In genomic region chr13:59461411-59461810, GRCh38 we compare ENCODE assay signal across 1 cellular context.
TF ChIP-seq lines count a peak whose summit lies in the region.

No MANE protein-coding gene starts in this region.

TF ChIP-seq in GM23338, 12 proteins besides CTCF, POLR2A, EP300 and RAD21 (continued from another document):
- TF ChIP-seq REST (IDR thresholded peaks at IDR 0.05; ENCODE audit: unreplicated experiment) (no peak), ZNF462 (CRISPR knock-in tag; IDR thresholded peaks at IDR 0.05) (no peak)
TF ChIP-seq in GM23338: peak in this region for 0.
